8 cellular contexts compared by ENCODE assay signal in genomic region chr22:29268511-29269229, GRCh38. TPM values are rescaled to one million over a fixed set of nuclear protein-coding genes. Genes with fewer than 3 reads are reported as not detected.
DNase-seq lines count a peak whose midpoint lies in the region; ATAC-seq and TF ChIP-seq lines count a peak whose summit lies in the region.

No MANE protein-coding gene starts in this region.

- peaks cover 4% of the 10 kb centered on the region for H3K27me3 Mint-ChIP-seq in type B pancreatic cell

- ATAC-seq in HG02798 (IDR thresholded peaks at IDR 0.05; ENCODE audit: poor library complexity, unreplicated experiment), result peak; percentile 25

- H3K9me3 ChIP-seq in neural cell (ENCODE audit: low read length), result no peaks in the 10 kb centered on the region

- peaks cover 50% of the 10 kb centered on the region for H3K36me3 Mint-ChIP-seq in type B pancreatic cell

- peaks cover 31% of the 10 kb centered on the region for H4K20me1 ChIP-seq in neural cell (ENCODE audit: insufficient read depth)

- H3F3A ChIP-seq in neural cell (ENCODE audit: insufficient read depth, low read length, poor library complexity, severe bottlenecking), result no peaks in the 10 kb centered on the region

- H3K27ac ChIP-seq in neural cell (ENCODE audit: low read length), result peak overlapping the region; percentile 98

- peak overlapping the region; percentile 98 for H3K9ac ChIP-seq in neural cell (ENCODE audit: low read length)

- no peak for TF ChIP-seq RAD21 in neural cell (conservative IDR thresholded peaks at IDR 0.05)

- H3K36me3 ChIP-seq in neural cell (ENCODE audit: insufficient read depth, low read length), result no peaks in the 10 kb centered on the region

- TF ChIP-seq EP300 in neural cell (conservative IDR thresholded peaks at IDR 0.05; ENCODE audit: poor library complexity, severe bottlenecking), result no peak

- peaks cover 72% of the 10 kb centered on the region for H3K79me2 ChIP-seq in neural cell (replicated peaks; ENCODE audit: insufficient read depth, low read length)

- peaks cover 45% of the 10 kb centered on the region for H3K4me1 Mint-ChIP-seq in type B pancreatic cell (ENCODE audit: unreplicated experiment)

- peak overlapping the region; percentile 83 for H3K4me2 ChIP-seq in neural cell (ENCODE audit: low read length)

- DNase-seq in DMS 273 (lab: John Stamatoyannopoulos, UW; ENCODE audit: unreplicated experiment) (peak; percentile 64), DMS 273 treated with DMSO at 0.1 percent for 48 hours (lab: John Stamatoyannopoulos, UW) (no peak), NCI-H446 treated with DMSO at 0.1 percent for 48 hours (lab: John Stamatoyannopoulos, UW) (peak; percentile 38), activated gamma-delta T cell treated with Interleukin-2 at 50 U/mL for 16 hours (peak; percentile 28), foreskin fibroblast (peak; percentile 63 to 84), type B pancreatic cell (ENCODE audit: extremely low spot score, unreplicated experiment) (no peak)

- no peaks in the 10 kb centered on the region for H3K9me3 Mint-ChIP-seq in type B pancreatic cell

- H3K4me3 Mint-ChIP-seq in type B pancreatic cell, result peak overlapping the region; percentile 98

- H3K27me3 ChIP-seq in neural cell (ENCODE audit: insufficient read depth, low read depth, low read length), result no peaks in the 10 kb centered on the region

- TF ChIP-seq CTCF in foreskin fibroblast (IDR thresholded peaks at IDR 0.05; ENCODE audit: low read depth, low read length) (no peak), neural cell (IDR thresholded peaks at IDR 0.05; ENCODE audit: poor library complexity, severe bottlenecking) (no peak), type B pancreatic cell (conservative IDR thresholded peaks at IDR 0.05) (no peak)

- peak overlapping the region; percentile 65 for H2AFZ ChIP-seq in neural cell (ENCODE audit: low read depth, low read length)

- H3K27ac Mint-ChIP-seq in type B pancreatic cell, result peak overlapping the region; percentile 100

- H3K4me3 ChIP-seq in foreskin fibroblast (ENCODE audit: low read depth in 1 of 2, low read length in 2 of 2), result peak overlapping the region; percentile 69 to 90
- peak overlapping the region; percentile 91 for H3K4me3 ChIP-seq in neural cell (ENCODE audit: low read length)

- no peaks in the 10 kb centered on the region for H3K9me2 ChIP-seq in neural cell (ENCODE audit: insufficient read depth, low read length)

TF ChIP-seq in neural cell, 6 proteins besides CTCF, POLR2A, EP300 and RAD21:
- TF ChIP-seq MXI1 (conservative IDR thresholded peaks at IDR 0.05; ENCODE audit: poor library complexity, severe bottlenecking), result peak; percentile 31
- no peak for TF ChIP-seq SMC3 (conservative IDR thresholded peaks at IDR 0.05; ENCODE audit: poor library complexity)

RNA-seq across cellular contexts. Expression of gene EWSR1, which starts 0.6 kb away (rescaled TPM):
- polyA plus RNA-seq in neural cell, result 277 and 287 TPM in 2 replicates
- polyA minus RNA-seq in neural cell, result 286 and 289 TPM in 2 replicates
- 244 and 347 TPM in 2 replicates for total RNA-seq in type B pancreatic cell (ENCODE audit: low replicate concordance)

RNA-seq across cellular contexts. Expression of gene RHBDD3, which starts 0.9 kb away (rescaled TPM):
- 114 and 135 TPM in 2 replicates for polyA plus RNA-seq in neural cell
- polyA minus RNA-seq in neural cell, result 40.3 and 55.3 TPM in 2 replicates
- total RNA-seq in type B pancreatic cell (ENCODE audit: low replicate concordance), result 33.9 and 59.2 TPM in 2 replicates

RNA-seq across cellular contexts. Expression of gene GAS2L1, which starts 37.8 kb away (rescaled TPM):
- polyA plus RNA-seq in neural cell, result 0.77 and 2.3 TPM in 2 replicates
- polyA minus RNA-seq in neural cell, result 0.93 and 1.7 TPM in 2 replicates
- 13.5 and 17.2 TPM in 2 replicates for total RNA-seq in type B pancreatic cell (ENCODE audit: low replicate concordance)

RNA-seq across cellular contexts. Expression of gene RASL10A, which starts 46.8 kb away (rescaled TPM):
- polyA plus RNA-seq in neural cell, result 0.26 and 3.0 TPM in 2 replicates
- not detected in 2 replicates for polyA minus RNA-seq in neural cell
- 0.62 and 1.5 TPM in 2 replicates for total RNA-seq in type B pancreatic cell (ENCODE audit: low replicate concordance)

Comparison
In these comparisons a context has a peak if more than half of its experiments do, and no peak if none do; other contexts are left out.
1. DNase-seq: peak in DMS 273 (single experiment), NCI-H446 treated with DMSO at 0.1 percent for 48 hours (single experiment), activated gamma-delta T cell treated with Interleukin-2 at 50 U/mL for 16 hours (single experiment) and foreskin fibroblast (2 of 2); none in DMS 273 treated with DMSO at 0.1 percent for 48 hours (single experiment) and type B pancreatic cell (single experiment).